In genomic region chr13:106449096-106449495, GRCh38 we compare ENCODE assay signal across 21 cellular contexts.
"Had no signal": no experiment of that assay in that cellular context is flagged by ENCODE, and none has a peak within 500 bp of the region (broad histone marks: within the 10 kb centered on the region; RNA-seq: fewer than 3 reads in every experiment).

No MANE protein-coding gene starts in this region.

- H3K27ac Mint-ChIP-seq: activated CD4-positive, alpha-beta T cell treated with anti-CD3 and anti-CD28 coated beads for 36 hours; activated naive CD8-positive, alpha-beta T cell treated with anti-CD3 and anti-CD28 coated beads for 36 hours; natural killer cell had no signal

- ATAC-seq: activated CD4-positive, alpha-beta T cell treated with anti-CD3 and anti-CD28 coated beads for 36 hours; body of pancreas; gastroesophageal sphincter; natural killer cell; right cardiac atrium had no signal

- H3K4me3 Mint-ChIP-seq: activated CD4-positive, alpha-beta T cell treated with anti-CD3 and anti-CD28 coated beads for 36 hours; activated naive CD8-positive, alpha-beta T cell treated with anti-CD3 and anti-CD28 coated beads for 36 hours; natural killer cell had no signal

- H3K9me3 Mint-ChIP-seq: natural killer cell had no signal

- H3K4me1 Mint-ChIP-seq: activated CD4-positive, alpha-beta T cell treated with anti-CD3 and anti-CD28 coated beads for 36 hours; activated naive CD8-positive, alpha-beta T cell treated with anti-CD3 and anti-CD28 coated beads for 36 hours; natural killer cell had no signal

- H3K36me3 Mint-ChIP-seq: activated naive CD8-positive, alpha-beta T cell treated with anti-CD3 and anti-CD28 coated beads for 36 hours; natural killer cell had no signal

- DNase-seq: activated CD4-positive, alpha-beta T cell treated with anti-CD3 and anti-CD28 coated beads for 36 hours; activated CD4-positive, alpha-beta T cell treated with anti-CD3 and anti-CD28 coated beads, Interleukin-2, amount 50 U/mL, for 4 hours; activated CD4-positive, CD25-positive, alpha-beta regulatory T cell; activated effector memory CD4-positive, alpha-beta T cell treated with Interleukin-2 at 50 U/mL for 16 hours; activated naive CD4-positive, alpha-beta T cell treated with Interleukin-2 at 50 U/mL for 16 hours; activated naive CD8-positive, alpha-beta T cell treated with anti-CD3 and anti-CD28 coated beads for 36 hours; adrenal gland; aorta; body of pancreas; effector CD8-positive, alpha-beta T cell; erythroblast; islet precursor cell; left ventricle myocardium inferior; mesendoderm; natural killer cell; posterior cingulate gyrus; right cardiac atrium; spleen; stimulated activated naive CD4-positive, alpha-beta T cell had no signal

- FAIRE-seq: colon had no signal
